ENCODE assay signal across 24 cellular contexts in genomic region chr1:56025942-56026341, GRCh38.
DNase-seq lines count a peak whose midpoint lies in the region; ATAC-seq, FAIRE-seq and TF ChIP-seq lines count a peak whose summit lies in the region.
"Had no signal": no experiment of that assay in that cellular context is flagged by ENCODE, and none has a peak within 500 bp of the region (broad histone marks: within the 10 kb centered on the region; RNA-seq: fewer than 3 reads in every experiment).

No MANE protein-coding gene starts in this region.

- no peak overlapping the region for H3K27ac ChIP-seq in HepG2 (ENCODE audit: extremely low read length, insufficient read depth, low read length)
- no peak overlapping the region for H3K27ac ChIP-seq in right lobe of liver
- H3K27ac ChIP-seq in foreskin keratinocyte = peak overlapping the region; percentile 62
- no peak overlapping the region for H3K27ac ChIP-seq in upper lobe of right lung
- H3K27ac ChIP-seq: GM23248, tibial artery had no signal

- no peaks in the 10 kb centered on the region for H3K36me3 ChIP-seq in HepG2 (replicated peaks in 1 of 2; ENCODE audit: control insufficient read depth in 1 of 2, insufficient read depth in 2 of 2, low read length in 2 of 2)
- no peaks in the 10 kb centered on the region for H3K36me3 ChIP-seq in right lobe of liver
- no peaks in the 10 kb centered on the region for H3K36me3 ChIP-seq in upper lobe of right lung
- H3K36me3 ChIP-seq: BE2C, MG63, tibial artery had no signal

- TF ChIP-seq POLR2A in HepG2 (IDR thresholded peaks at IDR 0.05; ENCODE audit: insufficient read depth in 1 of 2, low read depth in 2 of 2, low read length in 2 of 2) (no peak), right lobe of liver (IDR thresholded peaks at IDR 0.05) (no peak)

- no peak for TF ChIP-seq RAD21 in HepG2 (CRISPR knock-in tag; IDR thresholded peaks at IDR 0.05)

- no peaks in the 10 kb centered on the region for H4K20me1 ChIP-seq in HepG2 (ENCODE audit: insufficient read depth, low read length)

- POLR2A ChIA-PET in HepG2 (lab: Yijun Ruan, JAX) = no interaction called here

- H3K27me3 ChIP-seq in HepG2 (ENCODE audit: control insufficient read depth in 1 of 2, insufficient read depth in 2 of 2, low read length in 2 of 2) (no peaks in the 10 kb centered on the region; a peak in 1 of 5 replicates), right lobe of liver (no peaks in the 10 kb centered on the region), foreskin keratinocyte (no peaks in the 10 kb centered on the region), upper lobe of right lung (no peaks in the 10 kb centered on the region)
- H3K27me3 ChIP-seq: BE2C, MG63, tibial artery had no signal

- peak; percentile 20 for DNase-seq in HepG2 (ENCODE audit: low spot score)
- DNase-seq in right lobe of liver = no peak
- peak; percentile 5 for DNase-seq in SW480 (ENCODE audit: low spot score)
- DNase-seq in foreskin keratinocyte = peak; percentile 33 to 84
- DNase-seq in head of caudate nucleus = no peak
- no peak for DNase-seq in D341Med (ENCODE audit: low spot score)
- no peak for DNase-seq in upper lobe of right lung
- DNase-seq: activated CD4-positive, alpha-beta T cell treated with anti-CD3 and anti-CD28 coated beads for 48 hours; activated naive CD4-positive, alpha-beta T cell treated with Interleukin-2 at 50 U/mL for 16 hours; activated T-cell treated with anti-CD3 and anti-CD28 coated beads, Interleukin-2, amount 50 U/mL, for 48 hours; BE2C; central memory CD4-positive, alpha-beta T cell; COR-L47; erythroblast; GM23248; left cardiac atrium; MG63; NCI-H69; OCI-M1; stimulated activated CD4-positive, alpha-beta T cell treated with anti-CD3 and anti-CD28 coated beads, Interleukin-12 subunit alpha, Interleukin-12 subunit beta, amount 100 ng/mL, for 4 hours; stimulated activated naive CD8-positive, alpha-beta T cell treated with anti-CD3 and anti-CD28 coated beads, Interleukin-15, amount 100 ng/mL, for 72 hours; tibial artery had no signal

- H3K9ac ChIP-seq in HepG2 (ENCODE audit: insufficient read depth, low read depth, low read length) = no peak overlapping the region
- H3K9ac ChIP-seq: GM23248 had no signal

- no peak for FAIRE-seq in HepG2 (lab: Jason Lieb, UNC)
- FAIRE-seq: frontal cortex had no signal

- H3K4me1 ChIP-seq in HepG2 (ENCODE audit: insufficient read depth, low read length) = no peaks in the 10 kb centered on the region
- H3K4me1 ChIP-seq in right lobe of liver = no peaks in the 10 kb centered on the region
- H3K4me1 ChIP-seq in foreskin keratinocyte = peaks cover 3% of the 10 kb centered on the region
- H3K4me1 ChIP-seq in upper lobe of right lung = no peaks in the 10 kb centered on the region
- H3K4me1 ChIP-seq: BE2C, tibial artery had no signal

- in situ Hi-C loops in HepG2 (cut with HindIII; ENCODE audit: extremely low pct_ligation_motif_present, low pct_unique_long_range_greater_than_20kb) = no loop called here

- H2AFZ ChIP-seq in HepG2 (ENCODE audit: low read length) = no peak overlapping the region
- H2AFZ ChIP-seq: GM23248 had no signal

- CTCF ChIA-PET in HepG2 (lab: Yijun Ruan, JAX; ENCODE audit: low intra/inter-chr PET ratio, low total read pairs) = no interaction called here

- ATAC-seq in HepG2 = no peak
- ATAC-seq in right lobe of liver = no peak
- ATAC-seq in foreskin keratinocyte = peak; percentile 86
- no peak for ATAC-seq in HG02884 (IDR thresholded peaks at IDR 0.05; ENCODE audit: unreplicated experiment)
- no peak for ATAC-seq in upper lobe of right lung
- ATAC-seq: left cardiac atrium; stimulated activated naive CD8-positive, alpha-beta T cell treated with anti-CD3 and anti-CD28 coated beads, Interleukin-15, amount 100 ng/mL, for 72 hours had no signal

- no peaks in the 10 kb centered on the region for H3K79me2 ChIP-seq in HepG2 (ENCODE audit: insufficient read depth, low read length)

- no peaks in the 10 kb centered on the region for H3K9me3 ChIP-seq in HepG2 (ENCODE audit: low read length)
- no peaks in the 10 kb centered on the region for H3K9me3 ChIP-seq in right lobe of liver
- no peaks in the 10 kb centered on the region for H3K9me3 ChIP-seq in upper lobe of right lung
- H3K9me3 ChIP-seq: BE2C, MG63, tibial artery had no signal

- no peak overlapping the region for H3K4me3 ChIP-seq in HepG2 (replicated peaks in 1 of 3; ENCODE audit: insufficient read depth in 1 of 3, low read depth in 2 of 3, low read length in 3 of 3)
- no peak overlapping the region for H3K4me3 ChIP-seq in right lobe of liver
- no peak overlapping the region for H3K4me3 ChIP-seq in upper lobe of right lung
- H3K4me3 ChIP-seq: GM23248, MG63, tibial artery had no signal

- 0% methylated on average over 3 of the region's 3 CpGs for WGBS in HepG2 (ENCODE audit: low lambda C conversion rate)
- 76% methylated on average over 3 of the region's 3 CpGs for WGBS in right lobe of liver (ENCODE audit: insufficient coverage, low coverage, low lambda C conversion rate, missing lambda C conversion rate)

- no TSS peak for BruUV-seq in HepG2 (replicated peaks; lab: Mats Ljungman, UMichigan)

- TF ChIP-seq EP300 in HepG2 (IDR thresholded peaks at IDR 0.05; ENCODE audit: low read depth in 2 of 2, low read length in 2 of 2) (no peak), HepG2 (CRISPR knock-in tag; IDR thresholded peaks at IDR 0.05; ENCODE audit: borderline replicate concordance) (no peak)

- intact Hi-C loops in HepG2 (cut with micrococcal nuclease; ENCODE audit: unreplicated experiment) (no loop called here), right lobe of liver (cut with DNase I) (no loop called here), head of caudate nucleus (cut with DNase I) (no loop called here), upper lobe of right lung (cut with DNase I) (no loop called here)

- no peak overlapping the region for H3K4me2 ChIP-seq in HepG2 (ENCODE audit: low read depth, low read length)

- TF ChIP-seq CTCF in HepG2 (CRISPR knock-in tag; IDR thresholded peaks at IDR 0.05) = no peak
- no peak for TF ChIP-seq CTCF in right lobe of liver (IDR thresholded peaks at IDR 0.05)
- no peak for TF ChIP-seq CTCF in foreskin keratinocyte (conservative IDR thresholded peaks at IDR 0.05)
- no peak for TF ChIP-seq CTCF in upper lobe of right lung (IDR thresholded peaks at IDR 0.05)

TF ChIP-seq in HepG2, 621 proteins besides CTCF, POLR2A, EP300 and RAD21:
- no peak for TF ChIP-seq GABPA (IDR thresholded peaks at IDR 0.05; ENCODE audit: low read depth, low read length)
- no peak for TF ChIP-seq GABPA (CRISPR knock-in tag; IDR thresholded peaks at IDR 0.05; ENCODE audit: low read depth)
- peak; percentile 55 for TF ChIP-seq FOSL2 (CRISPR knock-in tag; IDR thresholded peaks at IDR 0.05)

Comparison
In these comparisons a context has a peak if more than half of its experiments do, and no peak if none do; other contexts are left out.
1. DNase-seq: peak in HepG2 (single experiment), SW480 (single experiment) and foreskin keratinocyte (2 of 2); none in right lobe of liver (0 of 3), head of caudate nucleus (0 of 42), D341Med (single experiment) and upper lobe of right lung (single experiment).